Comparison of ENCODE assay signal across 27 cellular contexts in the genomic region with DNA sequence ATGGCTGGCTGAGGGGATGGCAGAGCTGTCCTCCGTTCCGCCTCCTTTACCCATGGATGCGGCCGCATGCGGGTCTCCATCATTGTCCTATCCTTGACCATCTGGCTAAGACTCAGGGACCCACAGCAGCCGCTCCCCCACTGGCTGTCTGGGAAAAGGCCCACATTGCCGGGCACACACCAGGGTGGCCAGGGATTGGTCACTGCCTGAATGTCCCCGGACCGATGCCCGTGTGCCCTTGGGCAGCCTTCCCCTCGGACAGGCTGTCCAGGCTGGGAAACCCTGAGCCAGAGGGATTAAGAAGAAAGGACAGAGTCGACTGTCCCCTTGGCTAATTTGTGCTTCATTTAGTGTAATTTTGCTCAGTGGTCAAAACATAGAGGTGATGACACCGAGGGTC. TPM values are rescaled to one million over a fixed set of nuclear protein-coding genes. Genes with fewer than 3 reads are reported as not detected.
"Had no signal": no experiment of that assay in that cellular context is flagged by ENCODE, and none has a peak within 500 bp of the region (broad histone marks: within the 10 kb centered on the region; RNA-seq: fewer than 3 reads in every experiment).

No MANE protein-coding gene starts in this region.

- H3K36me3 ChIP-seq: stomach, suprapubic skin, thoracic aorta, thyroid gland, tibial artery, tibial nerve, transverse colon, upper lobe of left lung, upper lobe of right lung, uterus, vagina had no signal

- H3K4me1 ChIP-seq: stomach, suprapubic skin, testis, thyroid gland, tibial artery, tibial nerve, transverse colon, upper lobe of left lung, upper lobe of right lung, uterus, vagina had no signal

- DNase-seq: stimulated activated CD4-positive, alpha-beta T cell treated with anti-CD3 and anti-CD28 coated beads, Interleukin-2, amount 100 ng/mL, for 48 hours; stimulated activated CD4-positive, alpha-beta T cell treated with anti-CD3 and anti-CD28 coated beads, Interleukin-4, amount 100 ng/mL, for 1 hour; stimulated activated CD4-positive, alpha-beta T cell treated with anti-CD3 and anti-CD28 coated beads, Interleukin-4, amount 100 ng/mL, for 24 hours; stimulated activated CD4-positive, alpha-beta T cell treated with anti-CD3 and anti-CD28 coated beads, Interleukin-4, amount 100 ng/mL, for 4 hours; stimulated activated CD8-positive, alpha-beta memory T cell treated with anti-CD3 and anti-CD28 coated beads, Interleukin-4, amount 100 ng/mL, for 48 hours; stimulated activated naive B cell treated with anti-CD40 and anti-IgM and Interleukin-4, amounts not matched to agents 10 μg/mL and 1 μg/mL and 100 μg/mL, for 72 hours; stimulated activated naive CD4-positive, alpha-beta T cell; stimulated activated naive CD4-positive, alpha-beta T cell treated with Interleukin-2 at 50 U/mL for 16 hours; stimulated activated naive CD8-positive, alpha-beta T cell treated with anti-CD3 and anti-CD28 coated beads, Interleukin-15, amount 100 ng/mL, for 72 hours; stimulated activated naive CD8-positive, alpha-beta T cell treated with anti-CD3 and anti-CD28 coated beads, Interleukin-15, Interleukin-2, amounts not matched to agents 100 U/mL and 50 U/mL, for 24 hours; stomach; substantia nigra; testis; thyroid gland; transverse colon; trophoblast cell; upper lobe of left lung; upper lobe of right lung; uterus had no signal

- H3K9me3 ChIP-seq: stomach, suprapubic skin, testis, thoracic aorta, thyroid gland, tibial artery, tibial nerve, transverse colon, upper lobe of left lung, upper lobe of right lung, uterus, vagina had no signal

- H3K27ac ChIP-seq: stomach, suprapubic skin, testis, thoracic aorta, thyroid gland, tibial artery, tibial nerve, transverse colon, upper lobe of left lung, upper lobe of right lung, uterus, vagina had no signal

- ATAC-seq: stimulated activated effector memory CD8-positive, alpha-beta T cell treated with anti-CD3 and anti-CD28 coated beads, Interleukin-12 subunit alpha, Interleukin-12 subunit beta, amount 100 ng/mL, for 72 hours; stimulated activated memory B cell treated with anti-CD40 and anti-IgM and Interleukin-4, amounts not matched to agents 10 μg/mL and 1 μg/mL and 100 μg/mL, for 72 hours; stimulated activated naive B cell treated with anti-CD40 and anti-IgM and Interleukin-4, amounts not matched to agents 10 μg/mL and 1 μg/mL and 100 μg/mL, for 72 hours; stimulated activated naive CD8-positive, alpha-beta T cell treated with anti-CD3 and anti-CD28 coated beads, Interleukin-15, amount 100 ng/mL, for 72 hours; stimulated activated naive CD8-positive, alpha-beta T cell treated with anti-CD3 and anti-CD28 coated beads, Interleukin-15, Interleukin-2, amounts not matched to agents 100 U/mL and 50 U/mL, for 24 hours; upper lobe of right lung had no signal

- H3K4me3 ChIP-seq: stomach, suprapubic skin, testis, thoracic aorta, thyroid gland, tibial artery, tibial nerve, transverse colon, upper lobe of left lung, upper lobe of right lung, uterus, vagina had no signal

- H3K27me3 ChIP-seq: stomach, suprapubic skin, testis, thyroid gland, tibial artery, tibial nerve, transverse colon, upper lobe of left lung, upper lobe of right lung, uterus, vagina had no signal

RNA-seq across cellular contexts. Expression of a gene that starts 55.7 kb away (rescaled TPM):
- total RNA-seq: temporal lobe had no signal
